Comparison of ENCODE assay signal across 1 cellular context in the genomic region with DNA sequence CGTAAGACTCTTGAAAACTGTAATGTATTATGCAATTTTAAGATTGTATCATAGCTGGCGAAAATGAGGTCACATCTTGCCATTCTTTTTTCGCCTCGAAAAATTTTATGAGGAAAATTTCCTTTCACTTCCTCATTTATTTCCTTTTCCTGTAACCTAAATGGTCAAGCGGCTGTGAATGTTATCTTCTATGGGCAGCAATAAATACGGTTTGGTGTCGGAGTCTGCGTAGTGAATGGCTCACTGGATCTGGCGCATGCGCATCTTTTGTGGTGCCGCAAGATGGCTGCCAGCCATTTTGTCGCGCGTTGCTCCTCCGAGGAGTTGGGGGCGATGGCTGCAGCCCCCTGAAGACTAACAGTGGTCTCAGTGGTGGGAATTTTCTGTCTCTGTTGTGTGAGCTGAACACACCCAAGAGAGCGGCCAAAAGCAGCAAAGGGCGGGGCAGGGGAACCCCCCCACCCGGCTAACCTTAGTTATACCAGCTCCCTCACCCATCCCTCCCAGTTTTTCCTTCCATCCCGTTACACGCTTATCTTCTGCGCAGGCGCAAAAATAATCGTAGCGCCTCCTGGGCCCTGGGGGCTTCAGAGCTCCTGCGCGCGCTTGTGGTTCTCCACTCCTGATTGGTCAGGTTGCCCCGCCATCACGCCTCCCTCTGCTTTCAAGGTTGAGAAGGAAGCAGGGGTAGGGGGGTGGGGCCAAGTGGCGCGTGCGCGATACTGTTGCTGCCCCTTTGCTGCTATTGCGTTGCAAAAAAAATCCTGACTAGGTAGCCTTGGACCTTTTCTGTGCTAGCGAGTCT.
A peak's percentile ranks its signal among the peaks of the same experiment; 100 is the strongest.
TF ChIP-seq lines count a peak whose summit lies in the region.

A gene (plus strand): TSS at position 722 of the 805 bp plus-strand sequence. CDS start 568 bp downstream, outside the sequence.

TF ChIP-seq in HepG2, 621 proteins besides CTCF, POLR2A, EP300 and RAD21 (continued from another document and continues in another):
- TF ChIP-seq, protein P1, sequence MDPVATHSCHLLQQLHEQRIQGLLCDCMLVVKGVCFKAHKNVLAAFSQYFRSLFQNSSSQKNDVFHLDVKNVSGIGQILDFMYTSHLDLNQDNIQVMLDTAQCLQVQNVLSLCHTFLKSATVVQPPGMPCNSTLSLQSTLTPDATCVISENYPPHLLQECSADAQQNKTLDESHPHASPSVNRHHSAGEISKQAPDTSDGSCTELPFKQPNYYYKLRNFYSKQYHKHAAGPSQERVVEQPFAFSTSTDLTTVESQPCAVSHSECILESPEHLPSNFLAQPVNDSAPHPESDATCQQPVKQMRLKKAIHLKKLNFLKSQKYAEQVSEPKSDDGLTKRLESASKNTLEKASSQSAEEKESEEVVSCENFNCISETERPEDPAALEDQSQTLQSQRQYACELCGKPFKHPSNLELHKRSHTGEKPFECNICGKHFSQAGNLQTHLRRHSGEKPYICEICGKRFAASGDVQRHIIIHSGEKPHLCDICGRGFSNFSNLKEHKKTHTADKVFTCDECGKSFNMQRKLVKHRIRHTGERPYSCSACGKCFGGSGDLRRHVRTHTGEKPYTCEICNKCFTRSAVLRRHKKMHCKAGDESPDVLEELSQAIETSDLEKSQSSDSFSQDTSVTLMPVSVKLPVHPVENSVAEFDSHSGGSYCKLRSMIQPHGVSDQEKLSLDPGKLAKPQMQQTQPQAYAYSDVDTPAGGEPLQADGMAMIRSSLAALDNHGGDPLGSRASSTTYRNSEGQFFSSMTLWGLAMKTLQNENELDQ (CRISPR knock-in tag; IDR thresholded peaks at IDR 0.05; ENCODE audit: borderline replicate concordance) = no peak
- TF ChIP-seq, protein P2, sequence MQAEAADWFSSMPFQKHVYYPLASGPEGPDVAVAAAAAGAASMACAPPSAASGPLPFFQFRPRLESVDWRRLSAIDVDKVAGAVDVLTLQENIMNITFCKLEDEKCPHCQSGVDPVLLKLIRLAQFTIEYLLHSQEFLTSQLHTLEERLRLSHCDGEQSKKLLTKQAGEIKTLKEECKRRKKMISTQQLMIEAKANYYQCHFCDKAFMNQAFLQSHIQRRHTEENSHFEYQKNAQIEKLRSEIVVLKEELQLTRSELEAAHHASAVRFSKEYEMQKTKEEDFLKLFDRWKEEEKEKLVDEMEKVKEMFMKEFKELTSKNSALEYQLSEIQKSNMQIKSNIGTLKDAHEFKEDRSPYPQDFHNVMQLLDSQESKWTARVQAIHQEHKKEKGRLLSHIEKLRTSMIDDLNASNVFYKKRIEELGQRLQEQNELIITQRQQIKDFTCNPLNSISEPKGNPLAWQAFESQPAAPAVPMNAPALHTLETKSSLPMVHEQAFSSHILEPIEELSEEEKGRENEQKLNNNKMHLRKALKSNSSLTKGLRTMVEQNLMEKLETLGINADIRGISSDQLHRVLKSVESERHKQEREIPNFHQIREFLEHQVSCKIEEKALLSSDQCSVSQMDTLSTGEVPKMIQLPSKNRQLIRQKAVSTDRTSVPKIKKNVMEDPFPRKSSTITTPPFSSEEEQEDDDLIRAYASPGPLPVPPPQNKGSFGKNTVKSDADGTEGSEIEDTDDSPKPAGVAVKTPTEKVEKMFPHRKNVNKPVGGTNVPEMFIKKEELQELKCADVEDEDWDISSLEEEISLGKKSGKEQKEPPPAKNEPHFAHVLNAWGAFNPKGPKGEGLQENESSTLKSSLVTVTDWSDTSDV (CRISPR knock-in tag; IDR thresholded peaks at IDR 0.05) = no peak
- no peak; the same call in 1 of the 2 replicates for TF ChIP-seq ZNF143 (CRISPR knock-in tag; IDR thresholded peaks at IDR 0.05)
- no peak for TF ChIP-seq TBX3 (IDR thresholded peaks at IDR 0.05; ENCODE audit: borderline replicate concordance)
- TF ChIP-seq ZNF7 (CRISPR knock-in tag; IDR thresholded peaks at IDR 0.05) = no peak
- no peak for TF ChIP-seq HNF4A (CRISPR knock-in tag; IDR thresholded peaks at IDR 0.05)
- TF ChIP-seq, protein P3, sequence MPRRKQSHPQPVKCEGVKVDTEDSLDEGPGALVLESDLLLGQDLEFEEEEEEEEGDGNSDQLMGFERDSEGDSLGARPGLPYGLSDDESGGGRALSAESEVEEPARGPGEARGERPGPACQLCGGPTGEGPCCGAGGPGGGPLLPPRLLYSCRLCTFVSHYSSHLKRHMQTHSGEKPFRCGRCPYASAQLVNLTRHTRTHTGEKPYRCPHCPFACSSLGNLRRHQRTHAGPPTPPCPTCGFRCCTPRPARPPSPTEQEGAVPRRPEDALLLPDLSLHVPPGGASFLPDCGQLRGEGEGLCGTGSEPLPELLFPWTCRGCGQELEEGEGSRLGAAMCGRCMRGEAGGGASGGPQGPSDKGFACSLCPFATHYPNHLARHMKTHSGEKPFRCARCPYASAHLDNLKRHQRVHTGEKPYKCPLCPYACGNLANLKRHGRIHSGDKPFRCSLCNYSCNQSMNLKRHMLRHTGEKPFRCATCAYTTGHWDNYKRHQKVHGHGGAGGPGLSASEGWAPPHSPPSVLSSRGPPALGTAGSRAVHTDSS (CRISPR knock-in tag; conservative IDR thresholded peaks at IDR 0.05) = no peak
- peak; percentile 45; the same call in 1 of the 2 replicates for TF ChIP-seq MED1 (CRISPR knock-in tag; IDR thresholded peaks at IDR 0.05)
- TF ChIP-seq TEAD2 (CRISPR knock-in tag; IDR thresholded peaks at IDR 0.05) = no peak
- no peak for TF ChIP-seq MTF2 (CRISPR knock-in tag; IDR thresholded peaks at IDR 0.05; ENCODE audit: borderline replicate concordance)
- TF ChIP-seq NR2F2 (IDR thresholded peaks at IDR 0.05; ENCODE audit: borderline replicate concordance, low read depth) = no peak
- TF ChIP-seq TGIF2 (CRISPR knock-in tag; IDR thresholded peaks at IDR 0.05) = peak; percentile 35; the same call in 1 of the 2 replicates
- no peak for TF ChIP-seq NR2F1 (CRISPR knock-in tag; IDR thresholded peaks at IDR 0.05)
- TF ChIP-seq CENPX (CRISPR knock-in tag; IDR thresholded peaks at IDR 0.05) = no peak
- TF ChIP-seq ATF7-NPFF (CRISPR knock-in tag; IDR thresholded peaks at IDR 0.05; ENCODE audit: low read depth) = peak; percentile 55; the same call in 1 of the 2 replicates
- TF ChIP-seq, protein P4, sequence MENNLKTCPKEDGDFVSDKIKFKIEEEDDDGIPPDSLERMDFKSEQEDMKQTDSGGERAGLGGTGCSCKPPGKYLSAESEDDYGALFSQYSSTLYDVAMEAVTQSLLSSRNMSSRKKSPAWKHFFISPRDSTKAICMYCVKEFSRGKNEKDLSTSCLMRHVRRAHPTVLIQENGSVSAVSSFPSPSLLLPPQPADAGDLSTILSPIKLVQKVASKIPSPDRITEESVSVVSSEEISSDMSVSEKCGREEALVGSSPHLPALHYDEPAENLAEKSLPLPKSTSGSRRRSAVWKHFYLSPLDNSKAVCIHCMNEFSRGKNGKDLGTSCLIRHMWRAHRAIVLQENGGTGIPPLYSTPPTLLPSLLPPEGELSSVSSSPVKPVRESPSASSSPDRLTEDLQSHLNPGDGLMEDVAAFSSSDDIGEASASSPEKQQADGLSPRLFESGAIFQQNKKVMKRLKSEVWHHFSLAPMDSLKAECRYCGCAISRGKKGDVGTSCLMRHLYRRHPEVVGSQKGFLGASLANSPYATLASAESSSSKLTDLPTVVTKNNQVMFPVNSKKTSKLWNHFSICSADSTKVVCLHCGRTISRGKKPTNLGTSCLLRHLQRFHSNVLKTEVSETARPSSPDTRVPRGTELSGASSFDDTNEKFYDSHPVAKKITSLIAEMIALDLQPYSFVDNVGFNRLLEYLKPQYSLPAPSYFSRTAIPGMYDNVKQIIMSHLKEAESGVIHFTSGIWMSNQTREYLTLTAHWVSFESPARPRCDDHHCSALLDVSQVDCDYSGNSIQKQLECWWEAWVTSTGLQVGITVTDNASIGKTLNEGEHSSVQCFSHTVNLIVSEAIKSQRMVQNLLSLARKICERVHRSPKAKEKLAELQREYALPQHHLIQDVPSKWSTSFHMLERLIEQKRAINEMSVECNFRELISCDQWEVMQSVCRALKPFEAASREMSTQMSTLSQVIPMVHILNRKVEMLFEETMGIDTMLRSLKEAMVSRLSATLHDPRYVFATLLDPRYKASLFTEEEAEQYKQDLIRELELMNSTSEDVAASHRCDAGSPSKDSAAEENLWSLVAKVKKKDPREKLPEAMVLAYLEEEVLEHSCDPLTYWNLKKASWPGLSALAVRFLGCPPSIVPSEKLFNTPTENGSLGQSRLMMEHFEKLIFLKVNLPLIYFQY (CRISPR knock-in tag; IDR thresholded peaks at IDR 0.05; ENCODE audit: borderline replicate concordance) = no peak
- TF ChIP-seq DMAP1 (CRISPR knock-in tag; IDR thresholded peaks at IDR 0.05) = no peak; the same call in 1 of the 2 replicates
- no peak for TF ChIP-seq IKZF4 (CRISPR knock-in tag; IDR thresholded peaks at IDR 0.05; ENCODE audit: borderline replicate concordance, low read depth, not compliant biosample characterization)
- peak; percentile 70 for TF ChIP-seq RXRA (CRISPR knock-in tag; IDR thresholded peaks at IDR 0.05)
- TF ChIP-seq, protein P5, sequence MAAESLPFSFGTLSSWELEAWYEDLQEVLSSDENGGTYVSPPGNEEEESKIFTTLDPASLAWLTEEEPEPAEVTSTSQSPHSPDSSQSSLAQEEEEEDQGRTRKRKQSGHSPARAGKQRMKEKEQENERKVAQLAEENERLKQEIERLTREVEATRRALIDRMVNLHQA (CRISPR knock-in tag; IDR thresholded peaks at IDR 0.05) = no peak
- TF ChIP-seq, protein P6, sequence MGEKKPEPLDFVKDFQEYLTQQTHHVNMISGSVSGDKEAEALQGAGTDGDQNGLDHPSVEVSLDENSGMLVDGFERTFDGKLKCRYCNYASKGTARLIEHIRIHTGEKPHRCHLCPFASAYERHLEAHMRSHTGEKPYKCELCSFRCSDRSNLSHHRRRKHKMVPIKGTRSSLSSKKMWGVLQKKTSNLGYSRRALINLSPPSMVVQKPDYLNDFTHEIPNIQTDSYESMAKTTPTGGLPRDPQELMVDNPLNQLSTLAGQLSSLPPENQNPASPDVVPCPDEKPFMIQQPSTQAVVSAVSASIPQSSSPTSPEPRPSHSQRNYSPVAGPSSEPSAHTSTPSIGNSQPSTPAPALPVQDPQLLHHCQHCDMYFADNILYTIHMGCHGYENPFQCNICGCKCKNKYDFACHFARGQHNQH (CRISPR knock-in tag; IDR thresholded peaks at IDR 0.05) = no peak; the same call in none of the 2 replicates
- TF ChIP-seq, protein P7, sequence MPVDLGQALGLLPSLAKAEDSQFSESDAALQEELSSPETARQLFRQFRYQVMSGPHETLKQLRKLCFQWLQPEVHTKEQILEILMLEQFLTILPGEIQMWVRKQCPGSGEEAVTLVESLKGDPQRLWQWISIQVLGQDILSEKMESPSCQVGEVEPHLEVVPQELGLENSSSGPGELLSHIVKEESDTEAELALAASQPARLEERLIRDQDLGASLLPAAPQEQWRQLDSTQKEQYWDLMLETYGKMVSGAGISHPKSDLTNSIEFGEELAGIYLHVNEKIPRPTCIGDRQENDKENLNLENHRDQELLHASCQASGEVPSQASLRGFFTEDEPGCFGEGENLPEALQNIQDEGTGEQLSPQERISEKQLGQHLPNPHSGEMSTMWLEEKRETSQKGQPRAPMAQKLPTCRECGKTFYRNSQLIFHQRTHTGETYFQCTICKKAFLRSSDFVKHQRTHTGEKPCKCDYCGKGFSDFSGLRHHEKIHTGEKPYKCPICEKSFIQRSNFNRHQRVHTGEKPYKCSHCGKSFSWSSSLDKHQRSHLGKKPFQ (CRISPR knock-in tag; IDR thresholded peaks at IDR 0.05; ENCODE audit: insufficient replicate concordance) = no peak
- TF ChIP-seq MTA1 (CRISPR knock-in tag; IDR thresholded peaks at IDR 0.05; ENCODE audit: borderline replicate concordance) = no peak
- TF ChIP-seq, protein P8, sequence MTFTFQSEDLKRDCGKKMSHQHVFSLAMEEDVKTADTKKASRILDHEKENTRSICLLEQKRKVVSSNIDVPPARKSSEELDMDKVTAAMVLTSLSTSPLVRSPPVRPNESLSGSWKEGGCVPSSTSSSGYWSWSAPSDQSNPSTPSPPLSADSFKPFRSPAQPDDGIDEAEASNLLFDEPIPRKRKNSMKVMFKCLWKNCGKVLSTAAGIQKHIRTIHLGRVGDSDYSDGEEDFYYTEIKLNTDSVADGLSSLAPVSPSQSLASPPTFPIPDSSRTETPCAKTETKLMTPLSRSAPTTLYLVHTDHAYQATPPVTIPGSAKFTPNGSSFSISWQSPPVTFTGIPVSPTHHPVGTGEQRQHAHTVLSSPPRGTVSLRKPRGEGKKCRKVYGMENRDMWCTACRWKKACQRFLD (CRISPR knock-in tag; IDR thresholded peaks at IDR 0.05; ENCODE audit: borderline replicate concordance) = no peak
- TF ChIP-seq, protein P9, sequence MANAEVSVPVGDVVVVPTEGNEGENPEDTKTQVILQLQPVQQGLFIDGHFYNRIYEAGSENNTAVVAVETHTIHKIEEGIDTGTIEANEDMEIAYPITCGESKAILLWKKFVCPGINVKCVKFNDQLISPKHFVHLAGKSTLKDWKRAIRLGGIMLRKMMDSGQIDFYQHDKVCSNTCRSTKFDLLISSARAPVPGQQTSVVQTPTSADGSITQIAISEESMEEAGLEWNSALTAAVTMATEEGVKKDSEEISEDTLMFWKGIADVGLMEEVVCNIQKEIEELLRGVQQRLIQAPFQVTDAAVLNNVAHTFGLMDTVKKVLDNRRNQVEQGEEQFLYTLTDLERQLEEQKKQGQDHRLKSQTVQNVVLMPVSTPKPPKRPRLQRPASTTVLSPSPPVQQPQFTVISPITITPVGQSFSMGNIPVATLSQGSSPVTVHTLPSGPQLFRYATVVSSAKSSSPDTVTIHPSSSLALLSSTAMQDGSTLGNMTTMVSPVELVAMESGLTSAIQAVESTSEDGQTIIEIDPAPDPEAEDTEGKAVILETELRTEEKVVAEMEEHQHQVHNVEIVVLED (CRISPR knock-in tag; IDR thresholded peaks at IDR 0.05; ENCODE audit: borderline replicate concordance) = peak; percentile 51; the same call in 1 of the 2 replicates
- no peak for TF ChIP-seq NBN (conservative IDR thresholded peaks at IDR 0.05)
- TF ChIP-seq CENPT (CRISPR knock-in tag; IDR thresholded peaks at IDR 0.05; ENCODE audit: low read depth) = no peak
- TF ChIP-seq ZNF788 (CRISPR knock-in tag; IDR thresholded peaks at IDR 0.05; ENCODE audit: borderline replicate concordance) = peak; percentile 61; the same call in 1 of the 2 replicates
- TF ChIP-seq TBL1XR1 (IDR thresholded peaks at IDR 0.05; ENCODE audit: borderline replicate concordance, low read length, partially characterized antibody) = no peak
- 0 out of 2 replicates have a peak, but pooled peaks have one; percentile 33 for TF ChIP-seq ZNF761 (CRISPR knock-in tag; conservative IDR thresholded peaks at IDR 0.05)
- no peak for TF ChIP-seq GLI4 (CRISPR knock-in tag; IDR thresholded peaks at IDR 0.05; ENCODE audit: borderline replicate concordance)
- 0 out of 2 replicates have a peak, but pooled peaks have one; percentile 15 for TF ChIP-seq FOSL2 (CRISPR knock-in tag; IDR thresholded peaks at IDR 0.05)
- no peak for TF ChIP-seq SRSF9 (IDR thresholded peaks at IDR 0.05; ENCODE audit: borderline replicate concordance, insufficient read depth, low read depth, low read length, poor library complexity, severe bottlenecking)
- TF ChIP-seq ETV6 (CRISPR knock-in tag; conservative IDR thresholded peaks at IDR 0.05) = no peak
- TF ChIP-seq JARID2 (CRISPR knock-in tag; IDR thresholded peaks at IDR 0.05; ENCODE audit: insufficient replicate concordance) = no peak
- no peak for TF ChIP-seq FOXA1 (IDR thresholded peaks at IDR 0.05)
- TF ChIP-seq FOXA1 (CRISPR knock-in tag; IDR thresholded peaks at IDR 0.05) = no peak
- TF ChIP-seq PPARG (CRISPR knock-in tag; conservative IDR thresholded peaks at IDR 0.05) = no peak
- TF ChIP-seq ISX (CRISPR knock-in tag; conservative IDR thresholded peaks at IDR 0.05) = no peak
- no peak for TF ChIP-seq EHMT2 (IDR thresholded peaks at IDR 0.05; ENCODE audit: borderline replicate concordance, low read depth, low read length)
